Comparison of ENCODE assay signal across 11 cellular contexts in genomic region chr17:41061969-41062368, GRCh38. TPM values are rescaled to one million over a fixed set of nuclear protein-coding genes. Genes with fewer than 3 reads are reported as not detected.
DNase-seq lines count a peak whose midpoint lies in the region; ATAC-seq and TF ChIP-seq lines count a peak whose summit lies in the region.
"Had no signal": no experiment of that assay in that cellular context is flagged by ENCODE, and none has a peak within 500 bp of the region (broad histone marks: within the 10 kb centered on the region; RNA-seq: fewer than 3 reads in every experiment).

No MANE protein-coding gene starts in this region.

- no peak overlapping the region for H3K4me3 ChIP-seq in RWPE2 (ENCODE audit: severe bottlenecking)
- H3K4me3 ChIP-seq: gastroesophageal sphincter, transverse colon had no signal

- no peaks in the 10 kb centered on the region for H3K9me3 ChIP-seq in RWPE2 (ENCODE audit: severe bottlenecking)
- H3K9me3 ChIP-seq: transverse colon had no signal

- peaks cover 50% of the 10 kb centered on the region for H3K4me1 ChIP-seq in RWPE2 (ENCODE audit: insufficient read depth, poor library complexity, severe bottlenecking)
- H3K4me1 ChIP-seq: gastroesophageal sphincter, transverse colon had no signal

- H3K36me3 ChIP-seq in RWPE2 (ENCODE audit: low read depth), result no peaks in the 10 kb centered on the region
- H3K36me3 ChIP-seq: gastroesophageal sphincter, transverse colon had no signal

- no peaks in the 10 kb centered on the region for H3K27me3 ChIP-seq in RWPE2 (ENCODE audit: insufficient read depth, poor library complexity, severe bottlenecking)

- TF ChIP-seq CTCF in RWPE2 (IDR thresholded peaks at IDR 0.05; ENCODE audit: poor library complexity, severe bottlenecking), result no peak

- H3K27ac ChIP-seq in RWPE2 (ENCODE audit: poor library complexity, severe bottlenecking), result peak overlapping the region; percentile 95
- H3K27ac ChIP-seq: C4-2B, gastroesophageal sphincter, transverse colon had no signal

- peak; percentile 29; the same call in 1 of the 3 replicates for ATAC-seq in RWPE2 (ENCODE audit: low read depth)
- no peak for ATAC-seq in GM18511 (IDR thresholded peaks at IDR 0.05; ENCODE audit: unreplicated experiment)
- ATAC-seq: gastroesophageal sphincter had no signal

- DNase-seq in AG08396 (ENCODE audit: low spot score), result peak; percentile 83
- DNase-seq in RWPE2 (ENCODE audit: low spot score), result no peak
- peak; percentile 87 for DNase-seq in hepatic stellate cell (ENCODE audit: low spot score)
- DNase-seq in dermis blood vessel endothelial cell, result no peak
- no peak for DNase-seq in SKM-1 treated with dmso at 0.1 percent for 144 hours (lab: John Stamatoyannopoulos, UW; ENCODE audit: unreplicated experiment)
- DNase-seq: activated naive CD8-positive, alpha-beta T cell treated with anti-CD3 and anti-CD28 coated beads for 36 hours; stimulated activated CD4-positive, alpha-beta T cell treated with anti-CD3 and anti-CD28 coated beads, Interleukin-4, amount 100 ng/mL, for 24 hours; transverse colon had no signal

RNA-seq across cellular contexts. Expression of gene KRTAP2-3, which starts 2.1 kb away (rescaled TPM):
- total RNA-seq in dermis blood vessel endothelial cell, result not detected in 2 replicates
- total RNA-seq: activated naive CD8-positive, alpha-beta T cell treated with anti-CD3 and anti-CD28 coated beads for 36 hours; gastroesophageal sphincter; transverse colon had no signal

RNA-seq across cellular contexts. Expression of gene KRTAP2-4, which starts 3.7 kb away (rescaled TPM):
- not detected in 2 replicates for total RNA-seq in dermis blood vessel endothelial cell
- total RNA-seq: activated naive CD8-positive, alpha-beta T cell treated with anti-CD3 and anti-CD28 coated beads for 36 hours; gastroesophageal sphincter; transverse colon had no signal

RNA-seq across cellular contexts. Expression of gene KRTAP2-2, which starts 6.9 kb away (rescaled TPM):
- total RNA-seq in dermis blood vessel endothelial cell, result not detected in 2 replicates
- total RNA-seq: activated naive CD8-positive, alpha-beta T cell treated with anti-CD3 and anti-CD28 coated beads for 36 hours; gastroesophageal sphincter; transverse colon had no signal

RNA-seq across cellular contexts. Expression of gene KRTAP2-1, which starts 14.9 kb away (rescaled TPM):
- not detected in 2 replicates for total RNA-seq in dermis blood vessel endothelial cell
- total RNA-seq: activated naive CD8-positive, alpha-beta T cell treated with anti-CD3 and anti-CD28 coated beads for 36 hours; gastroesophageal sphincter; transverse colon had no signal

RNA-seq across cellular contexts. Expression of gene KRTAP1-1, which starts 20.7 kb away (rescaled TPM):
- not detected in 2 replicates for total RNA-seq in dermis blood vessel endothelial cell
- total RNA-seq: activated naive CD8-positive, alpha-beta T cell treated with anti-CD3 and anti-CD28 coated beads for 36 hours; gastroesophageal sphincter; transverse colon had no signal

Comparison
In these comparisons a context has a peak if more than half of its experiments do, and no peak if none do; other contexts are left out.
1. DNase-seq: peak in AG08396 (single experiment) and hepatic stellate cell (single experiment); none in RWPE2 (single experiment), dermis blood vessel endothelial cell (single experiment) and SKM-1 treated with dmso at 0.1 percent for 144 hours (single experiment).